Comparison of ENCODE assay signal across 19 cellular contexts in the genomic region with DNA sequence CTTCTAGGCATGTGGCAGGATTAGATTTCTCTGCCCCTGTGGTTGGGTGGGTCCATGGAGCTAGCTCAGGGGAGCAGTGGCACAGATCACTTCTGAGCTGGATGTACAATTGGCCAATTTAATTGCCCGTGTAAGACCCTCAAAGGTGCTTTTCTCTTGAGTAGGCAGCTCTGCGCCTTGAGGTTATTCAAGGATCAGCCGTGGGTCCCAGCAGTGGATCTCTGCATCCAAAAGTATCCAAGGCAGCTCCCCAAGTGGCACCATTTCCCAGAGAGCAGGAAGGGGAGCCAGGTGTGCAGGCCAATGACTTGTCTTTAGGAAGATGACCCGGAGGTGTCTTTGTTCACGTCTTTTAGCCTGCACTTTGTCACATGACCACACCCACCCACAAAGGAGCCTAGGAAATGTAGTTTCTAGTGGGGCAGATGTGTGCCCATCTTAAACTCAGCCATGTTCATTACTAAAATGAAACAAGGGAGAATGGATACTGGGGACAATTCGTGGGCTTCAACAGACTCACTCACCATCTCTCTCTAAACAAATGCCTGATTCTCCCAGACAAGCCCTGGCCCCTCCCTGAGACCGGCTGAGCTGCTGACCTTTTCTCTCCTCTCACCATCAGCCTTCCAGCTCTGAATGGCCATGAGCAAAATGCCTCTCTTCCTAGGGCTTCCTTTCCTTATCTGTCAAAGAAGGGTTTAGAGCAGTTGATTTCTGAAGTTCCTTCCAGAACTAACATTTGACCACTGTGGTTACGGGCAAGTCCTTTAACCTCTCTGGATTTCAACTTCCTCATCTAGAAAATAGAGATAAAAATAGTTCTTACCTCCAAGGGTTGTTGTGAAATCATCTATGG. TPM values are rescaled to one million over a fixed set of nuclear protein-coding genes. Genes with fewer than 3 reads are reported as not detected.
DNase-seq lines count a peak whose midpoint lies in the region; ATAC-seq and TF ChIP-seq lines count a peak whose summit lies in the region.
"Had no signal": no experiment of that assay in that cellular context is flagged by ENCODE, and none has a peak within 500 bp of the region (broad histone marks: within the 10 kb centered on the region; RNA-seq: fewer than 3 reads in every experiment).

No MANE protein-coding gene starts in this region.

- POLR2A ChIA-PET in activated CD8-positive, alpha-beta T cell treated with anti-CD3 and anti-CD28 coated beads, Interleukin-2, amount 10 ng/mL, durations not matched to agents 7 days and 5 days (lab: Charles Lee) = no interaction called here
- POLR2A ChIA-PET in activated CD8-positive, alpha-beta T cell treated with anti-CD3 and anti-CD28 coated beads for 36 hours (lab: Charles Lee) = interaction anchor here (0.6 kb wide), 1 partner anchor 189 kb away, joined by 3 read pairs; no protein-coding TSS in a partner anchor

- CTCF ChIA-PET in activated CD8-positive, alpha-beta T cell treated with anti-CD3 and anti-CD28 coated beads, Interleukin-2, amount 10 ng/mL, durations not matched to agents 7 days and 5 days (lab: Charles Lee) = interaction anchor here (1.3 to 1.8 kb wide), 2 partner anchors 30 to 190 kb away, joined by 5 to 7 read pairs; no protein-coding TSS in a partner anchor
- CTCF ChIA-PET in activated CD8-positive, alpha-beta T cell treated with anti-CD3 and anti-CD28 coated beads for 36 hours (lab: Charles Lee) = interaction anchor here (1.5 kb wide), 1 partner anchor 190 kb away, joined by 6 read pairs; no protein-coding TSS in a partner anchor

- no peaks in the 10 kb centered on the region for H3K27me3 ChIP-seq in parathyroid adenoma (ENCODE audit: control insufficient read depth, insufficient read depth, low read length)
- H3K27me3 ChIP-seq: BE2C, Peyer's patch, tibial artery had no signal

- no peak overlapping the region for H3K4me3 Mint-ChIP-seq in activated CD8-positive, alpha-beta T cell treated with anti-CD3 and anti-CD28 coated beads, Interleukin-2, amount 10 ng/mL, durations not matched to agents 7 days and 5 days
- H3K4me3 Mint-ChIP-seq in activated CD8-positive, alpha-beta T cell treated with anti-CD3 and anti-CD28 coated beads for 36 hours = no peak overlapping the region
- H3K4me3 Mint-ChIP-seq: endodermal cell, nephron had no signal

- H2AFZ ChIP-seq in parathyroid adenoma = peak overlapping the region; percentile 50

- peaks cover 4% of the 10 kb centered on the region for H3K4me1 Mint-ChIP-seq in activated CD8-positive, alpha-beta T cell treated with anti-CD3 and anti-CD28 coated beads, Interleukin-2, amount 10 ng/mL, durations not matched to agents 7 days and 5 days (ENCODE audit: low read depth)
- H3K4me1 Mint-ChIP-seq in activated CD8-positive, alpha-beta T cell treated with anti-CD3 and anti-CD28 coated beads for 36 hours (ENCODE audit: low read depth) = no peaks in the 10 kb centered on the region

- H3K4me2 ChIP-seq in parathyroid adenoma (ENCODE audit: low read length) = no peak overlapping the region

- H3K9ac ChIP-seq in parathyroid adenoma = no peak overlapping the region

- DNase-seq in activated CD8-positive, alpha-beta T cell treated with anti-CD3 and anti-CD28 coated beads, Interleukin-2, amount 10 ng/mL, durations not matched to agents 7 days and 5 days = peak; percentile 17
- DNase-seq in activated CD8-positive, alpha-beta T cell treated with anti-CD3 and anti-CD28 coated beads for 36 hours = no peak
- DNase-seq in NOMO-1 (lab: John Stamatoyannopoulos, UW; ENCODE audit: unreplicated experiment in 2 of 2) = peak; percentile 40 to 72
- DNase-seq: 8988T, anterior cingulate cortex, BE2C, endodermal cell, Karpas-422, mesendoderm, NCI-H1417, Peyer's patch, tibial artery, WERI-Rb-1 had no signal

- no peak for ATAC-seq in activated CD8-positive, alpha-beta T cell treated with anti-CD3 and anti-CD28 coated beads, Interleukin-2, amount 10 ng/mL, durations not matched to agents 7 days and 5 days
- ATAC-seq in activated CD8-positive, alpha-beta T cell treated with anti-CD3 and anti-CD28 coated beads for 36 hours = no peak
- ATAC-seq in GM18868 (IDR thresholded peaks at IDR 0.05; ENCODE audit: unreplicated experiment) (no peak), HG02852 (IDR thresholded peaks at IDR 0.05; ENCODE audit: unreplicated experiment) (no peak), HG02970 (IDR thresholded peaks at IDR 0.05; ENCODE audit: low FRiP score, unreplicated experiment) (no peak)

- peaks cover 32% of the 10 kb centered on the region for H3K4me1 ChIP-seq in parathyroid adenoma
- H3K4me1 ChIP-seq: BE2C, Peyer's patch had no signal

- H3K36me3 Mint-ChIP-seq in activated CD8-positive, alpha-beta T cell treated with anti-CD3 and anti-CD28 coated beads, Interleukin-2, amount 10 ng/mL, durations not matched to agents 7 days and 5 days (ENCODE audit: low read depth) = no peaks in the 10 kb centered on the region
- H3K36me3 Mint-ChIP-seq in activated CD8-positive, alpha-beta T cell treated with anti-CD3 and anti-CD28 coated beads for 36 hours (ENCODE audit: low read depth) = peaks cover under 1% of the 10 kb centered on the region

- peaks cover under 1% of the 10 kb centered on the region for H3K9me3 Mint-ChIP-seq in activated CD8-positive, alpha-beta T cell treated with anti-CD3 and anti-CD28 coated beads, Interleukin-2, amount 10 ng/mL, durations not matched to agents 7 days and 5 days (ENCODE audit: insufficient read depth)
- peaks cover under 1% of the 10 kb centered on the region for H3K9me3 Mint-ChIP-seq in activated CD8-positive, alpha-beta T cell treated with anti-CD3 and anti-CD28 coated beads for 36 hours

- no peaks in the 10 kb centered on the region for H3K36me3 ChIP-seq in parathyroid adenoma (ENCODE audit: control insufficient read depth, insufficient read depth, low read length)
- H3K36me3 ChIP-seq: BE2C, Peyer's patch, tibial artery, WERI-Rb-1 had no signal

- no peaks in the 10 kb centered on the region for H3K79me2 ChIP-seq in parathyroid adenoma

- H3K27ac ChIP-seq in VCaP (peak overlapping the region; percentile 66; the same call in 1 of the 2 replicates), parathyroid adenoma (no peak overlapping the region)
- H3K27ac ChIP-seq: Peyer's patch, tibial artery had no signal

- H3K9me3 ChIP-seq in parathyroid adenoma (ENCODE audit: control insufficient read depth, low read length) = no peaks in the 10 kb centered on the region
- H3K9me3 ChIP-seq: BE2C, Peyer's patch, tibial artery had no signal

- no peak overlapping the region for H3K4me3 ChIP-seq in parathyroid adenoma (ENCODE audit: low read depth, low read length)
- H3K4me3 ChIP-seq: Peyer's patch, tibial artery had no signal

- intact Hi-C loops in activated CD8-positive, alpha-beta T cell treated with anti-CD3 and anti-CD28 coated beads for 36 hours (cut with micrococcal nuclease) = no loop called here

- H3K27me3 Mint-ChIP-seq in activated CD8-positive, alpha-beta T cell treated with anti-CD3 and anti-CD28 coated beads, Interleukin-2, amount 10 ng/mL, durations not matched to agents 7 days and 5 days (ENCODE audit: low read depth) = peaks cover 3% of the 10 kb centered on the region
- no peaks in the 10 kb centered on the region for H3K27me3 Mint-ChIP-seq in activated CD8-positive, alpha-beta T cell treated with anti-CD3 and anti-CD28 coated beads for 36 hours

- no peak for TF ChIP-seq CTCF in activated CD8-positive, alpha-beta T cell treated with anti-CD3 and anti-CD28 coated beads for 36 hours (IDR thresholded peaks at IDR 0.05)
- TF ChIP-seq CTCF in VCaP (conservative IDR thresholded peaks at IDR 0.05) = no peak
- no peak for TF ChIP-seq CTCF in parathyroid adenoma (IDR thresholded peaks at IDR 0.05)

- no peak overlapping the region for H3K27ac Mint-ChIP-seq in activated CD8-positive, alpha-beta T cell treated with anti-CD3 and anti-CD28 coated beads, Interleukin-2, amount 10 ng/mL, durations not matched to agents 7 days and 5 days
- no peak overlapping the region for H3K27ac Mint-ChIP-seq in activated CD8-positive, alpha-beta T cell treated with anti-CD3 and anti-CD28 coated beads for 36 hours
- H3K27ac Mint-ChIP-seq: endodermal cell, nephron had no signal

RNA-seq across cellular contexts. Expression of a gene that starts 41.4 kb away (rescaled TPM):
- 10 to 100 TPM; 20.7 to 20.8 TPM for total RNA-seq in activated CD8-positive, alpha-beta T cell treated with anti-CD3 and anti-CD28 coated beads, Interleukin-2, amount 10 ng/mL, durations not matched to agents 7 days and 5 days
- 10 to 100 TPM; 13.1 to 13.6 TPM for total RNA-seq in activated CD8-positive, alpha-beta T cell treated with anti-CD3 and anti-CD28 coated beads for 36 hours
